Comparison of ENCODE assay signal across 11 cellular contexts in genomic region chr17:62791235-62792121, GRCh38. TPM values are rescaled to one million over a fixed set of nuclear protein-coding genes. Genes with fewer than 3 reads are reported as not detected.
A peak's percentile ranks its signal among the peaks of the same experiment; 100 is the strongest.
DNase-seq lines count a peak whose midpoint lies in the region; ATAC-seq and TF ChIP-seq lines count a peak whose summit lies in the region.
"Had no signal": no experiment of that assay in that cellular context is flagged by ENCODE, and none has a peak within 500 bp of the region (broad histone marks: within the 10 kb centered on the region; RNA-seq: fewer than 3 reads in every experiment).

No MANE protein-coding gene starts in this region.

- intact Hi-C loops in Panc1 (cut with micrococcal nuclease; ENCODE audit: unreplicated experiment): no loop called here

- no peak for TF ChIP-seq CTCF in Panc1 (IDR thresholded peaks at IDR 0.05)

- peaks cover 25% of the 10 kb centered on the region for H3K27me3 Mint-ChIP-seq in activated T-cell treated with anti-CD3 and anti-CD28 coated beads, Interleukin-2, amount 50 U/mL, for 72 hours (ENCODE audit: low read depth)

- no peak overlapping the region for H3K4me3 Mint-ChIP-seq in activated T-cell treated with anti-CD3 and anti-CD28 coated beads, Interleukin-2, amount 50 U/mL, for 72 hours

- H3K9me3 ChIP-seq in Panc1 (ENCODE audit: control insufficient read depth, insufficient read depth, low read depth, low read length): no peaks in the 10 kb centered on the region
- H3K9me3 ChIP-seq: right lobe of liver had no signal

- BruUV-seq in Panc1 (replicated peaks; lab: Mats Ljungman, UMichigan): no TSS peak

- H3K4me1 ChIP-seq in Panc1 (ENCODE audit: control insufficient read depth, insufficient read depth, low read length): peaks cover 16% of the 10 kb centered on the region
- H3K4me1 ChIP-seq: right lobe of liver had no signal

- H3K36me3 ChIP-seq in Panc1 (ENCODE audit: control insufficient read depth, insufficient read depth, low read length): no peaks in the 10 kb centered on the region
- H3K36me3 ChIP-seq: right lobe of liver had no signal

- H3K36me3 Mint-ChIP-seq in activated T-cell treated with anti-CD3 and anti-CD28 coated beads, Interleukin-2, amount 50 U/mL, for 72 hours (ENCODE audit: insufficient read depth in 2 of 2): peaks cover 0 to 5% of the 10 kb centered on the region in 2 donors

- POLR2A ChIA-PET in Panc1 (lab: Charles Lee): no interaction called here

- CTCF ChIA-PET in Panc1 (lab: Charles Lee): interaction anchor here (0.6 kb wide), 1 partner anchor 92 kb away, joined by 3 read pairs; no protein-coding TSS in a partner anchor

- H3K27ac ChIP-seq in Panc1 (ENCODE audit: low read length): peak overlapping the region; percentile 53
- peak overlapping the region; percentile 64 for H3K27ac ChIP-seq in epithelial cell of prostate
- H3K27ac ChIP-seq: right lobe of liver had no signal

- H3K27me3 ChIP-seq in Panc1 (ENCODE audit: control insufficient read depth, insufficient read depth, low read length): no peaks in the 10 kb centered on the region
- H3K27me3 ChIP-seq: right lobe of liver had no signal

- peak; percentile 70 for ATAC-seq in Panc1
- no peak for ATAC-seq in GM19023 (IDR thresholded peaks at IDR 0.05; ENCODE audit: unreplicated experiment)
- ATAC-seq in activated T-cell treated with anti-CD3 and anti-CD28 coated beads, Interleukin-2, amount 50 U/mL, for 72 hours (replicated peaks in 1 of 2): no peak
- ATAC-seq: stimulated activated naive CD8-positive, alpha-beta T cell treated with anti-CD3 and anti-CD28 coated beads, Interleukin-15, Interleukin-2, amounts not matched to agents 100 U/mL and 50 U/mL, for 24 hours had no signal

- H3K9me3 Mint-ChIP-seq in activated T-cell treated with anti-CD3 and anti-CD28 coated beads, Interleukin-2, amount 50 U/mL, for 72 hours: peaks cover 0 to 2% of the 10 kb centered on the region in 2 donors

- H3K27ac Mint-ChIP-seq in activated T-cell treated with anti-CD3 and anti-CD28 coated beads, Interleukin-2, amount 50 U/mL, for 72 hours: no peak overlapping the region

- DNase-seq in H4 (ENCODE audit: low spot score) (peak; percentile 83), Panc1 (ENCODE audit: low read depth, low spot score) (peak; percentile 83), epithelial cell of prostate (ENCODE audit: low read depth, low spot score) (no peak), skeletal muscle cell (ENCODE audit: low read depth) (peak; percentile 82), NCI-H345 (lab: John Stamatoyannopoulos, UW) (no peak)
- DNase-seq in activated T-cell treated with anti-CD3 and anti-CD28 coated beads, Interleukin-2, amount 50 U/mL, for 72 hours: no peak
- DNase-seq: kidney; NCI-H524 treated with DMSO at 0.1 percent for 48 hours; right lobe of liver; stimulated activated naive CD8-positive, alpha-beta T cell treated with anti-CD3 and anti-CD28 coated beads, Interleukin-15, Interleukin-2, amounts not matched to agents 100 U/mL and 50 U/mL, for 24 hours had no signal

- peak overlapping the region in 1 of 2 experiments; percentile 25; a peak in 2 of 4 replicates for H3K4me3 ChIP-seq in Panc1 (ENCODE audit: low read depth in 2 of 2, low read length in 2 of 2)
- no peak overlapping the region for H3K4me3 ChIP-seq in skeletal muscle cell (ENCODE audit: low read depth, low read length)
- H3K4me3 ChIP-seq: right lobe of liver had no signal

- in situ Hi-C loops in Panc1 (cut with HindIII; ENCODE audit: low pct_unique_long_range_greater_than_20kb, low sequenced_read_pairs): no loop called here

- H3K4me1 Mint-ChIP-seq in activated T-cell treated with anti-CD3 and anti-CD28 coated beads, Interleukin-2, amount 50 U/mL, for 72 hours (ENCODE audit: low read depth): peaks cover 10% of the 10 kb centered on the region

RNA-seq across cellular contexts. Expression of gene MARCHF10, which starts 16.6 kb away (rescaled TPM):
- total RNA-seq in H4 (2014; rRNA removed; shearing (Covaris generic)): not detected in 2 replicates
- 0.39 TPM for total RNA-seq in Panc1 (2021; ENCODE audit: unreplicated experiment)
- polyA plus RNA-seq in Panc1 (2012; ENCODE audit: insufficient read length): 0.91 TPM
- total RNA-seq in activated T-cell treated with anti-CD3 and anti-CD28 coated beads, Interleukin-2, amount 50 U/mL, for 72 hours: not detected
- total RNA-seq: right lobe of liver had no signal

Comparison
In these comparisons a context has a peak if more than half of its experiments do, and no peak if none do; other contexts are left out.
1. DNase-seq: peak in H4 (single experiment), Panc1 (single experiment) and skeletal muscle cell (single experiment); none in epithelial cell of prostate (single experiment), NCI-H345 (single experiment) and activated T-cell treated with anti-CD3 and anti-CD28 coated beads, Interleukin-2, amount 50 U/mL, for 72 hours (0 of 2).